In the genomic region with DNA sequence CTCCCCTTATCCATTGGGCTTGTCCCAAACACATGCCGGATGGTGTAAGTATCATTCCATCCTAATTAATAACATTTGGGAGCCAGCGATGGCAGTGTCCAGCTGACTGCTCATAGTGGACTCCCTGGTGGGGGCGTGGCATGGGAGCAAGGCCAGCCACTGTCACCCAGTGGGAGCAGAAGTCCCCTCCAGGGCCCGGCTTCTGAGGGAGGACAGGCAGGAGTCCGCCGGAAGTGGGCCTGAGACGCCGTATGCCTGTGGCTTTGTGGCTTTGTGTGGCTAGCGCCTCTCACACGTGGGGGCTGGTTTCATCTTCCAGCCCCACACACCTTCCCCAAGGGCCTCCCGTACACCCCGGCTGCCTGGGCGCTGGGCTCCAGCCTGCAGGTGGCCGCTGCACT, we compare ENCODE assay signal across 18 cellular contexts.
DNase-seq lines count a peak whose midpoint lies in the region; ATAC-seq and TF ChIP-seq lines count a peak whose summit lies in the region.
"Had no signal": no experiment of that assay in that cellular context is flagged by ENCODE, and none has a peak within 500 bp of the region (broad histone marks: within the 10 kb centered on the region; RNA-seq: fewer than 3 reads in every experiment).

No MANE protein-coding gene starts in this region.

- no peak for TF ChIP-seq CTCF in foreskin fibroblast (IDR thresholded peaks at IDR 0.05; ENCODE audit: low read depth, low read length)
- no peak for TF ChIP-seq CTCF in psoas muscle (IDR thresholded peaks at IDR 0.05)
- no peak for TF ChIP-seq CTCF in WTC11 (IDR thresholded peaks at IDR 0.05)

- H3K4me3 ChIP-seq in foreskin fibroblast (ENCODE audit: low read depth in 1 of 2, low read length in 2 of 2) (no peak overlapping the region), psoas muscle (no peak overlapping the region)
- H3K4me3 ChIP-seq: gastroesophageal sphincter, skin epidermis had no signal

- CTCF ChIA-PET in WTC11 (lab: Charles Lee), result no interaction called here

- no peak overlapping the region; the same call in 1 of the 2 replicates for H3K27ac Mint-ChIP-seq in WTC11
- H3K27ac Mint-ChIP-seq: activated CD8-positive, alpha-beta T cell treated with anti-CD3 and anti-CD28 coated beads, Interleukin-2, amount 10 ng/mL, durations not matched to agents 7 days and 5 days; activated naive CD8-positive, alpha-beta T cell; T-helper 2 cell treated with Interferon-gamma antibody and Interleukin-4, amounts not matched to agents 5 μg/mL and 100 μg/mL, for 36 hours had no signal

- intact Hi-C loops in psoas muscle (cut with DNase I), result no loop called here

- no peaks in the 10 kb centered on the region for H3K36me3 Mint-ChIP-seq in WTC11
- H3K36me3 Mint-ChIP-seq: activated naive CD8-positive, alpha-beta T cell had no signal

- H3K9me3 ChIP-seq in psoas muscle, result no peaks in the 10 kb centered on the region
- H3K9me3 ChIP-seq: gastroesophageal sphincter had no signal

- H3K9me3 Mint-ChIP-seq in WTC11, result no peaks in the 10 kb centered on the region
- H3K9me3 Mint-ChIP-seq: T-helper 2 cell treated with Interferon-gamma antibody and Interleukin-4, amounts not matched to agents 5 μg/mL and 100 μg/mL, for 36 hours had no signal

- no peak for ATAC-seq in psoas muscle
- no peak for ATAC-seq in WTC11
- ATAC-seq: activated CD8-positive, alpha-beta T cell treated with anti-CD3 and anti-CD28 coated beads, Interleukin-2, amount 10 ng/mL, durations not matched to agents 7 days and 5 days; gastroesophageal sphincter had no signal

- DNase-seq in EH (ENCODE audit: low read depth), result peak; percentile 57
- DNase-seq in M059J (ENCODE audit: low read depth), result peak; percentile 7
- DNase-seq in foreskin fibroblast, result peak; percentile 31 to 70
- DNase-seq in psoas muscle, result peak; percentile 6 to 33
- DNase-seq in NCI-H510A treated with DMSO at 0.1 percent for 48 hours (lab: John Stamatoyannopoulos, UW), result no peak
- no peak for DNase-seq in WTC11 (ENCODE audit: low spot score)
- no peak for DNase-seq in amygdala (lab: John Stamatoyannopoulos, UW)
- DNase-seq: activated CD4-positive, CD25-positive, alpha-beta regulatory T cell; activated CD8-positive, alpha-beta T cell treated with anti-CD3 and anti-CD28 coated beads, Interleukin-2, amount 10 ng/mL, durations not matched to agents 7 days and 5 days; activated T-cell treated with anti-CD3 and anti-CD28 coated beads, Interleukin-2, amount 50 U/mL, for 48 hours; brain microvascular endothelial cell; C1 segment of cervical spinal cord; NCI-H2029; substantia nigra had no signal

- H3K27me3 ChIP-seq in psoas muscle (ENCODE audit: insufficient read depth in 3 of 3, low read length in 2 of 3), result no peaks in the 10 kb centered on the region
- H3K27me3 ChIP-seq: brain microvascular endothelial cell, gastroesophageal sphincter had no signal

- H3K4me1 Mint-ChIP-seq in WTC11, result no peaks in the 10 kb centered on the region

- POLR2A ChIA-PET in WTC11 (lab: Charles Lee), result no interaction called here

- WGBS in psoas muscle, 3 donors, result 84 to 91% (median 86%) methylated on average over 13 to 14 of the region's 14 CpGs

- no peaks in the 10 kb centered on the region for H3K36me3 ChIP-seq in psoas muscle (ENCODE audit: insufficient read depth in 1 of 2, low read depth in 1 of 2)
- H3K36me3 ChIP-seq: brain microvascular endothelial cell, gastroesophageal sphincter had no signal

- H3K27me3 Mint-ChIP-seq in WTC11 (ENCODE audit: low read depth), result peaks cover 69% of the 10 kb centered on the region
- H3K27me3 Mint-ChIP-seq: activated naive CD8-positive, alpha-beta T cell had no signal

- H3K4me1 ChIP-seq in psoas muscle, result no peaks in the 10 kb centered on the region
- H3K4me1 ChIP-seq: gastroesophageal sphincter had no signal

- no peak overlapping the region for H3K27ac ChIP-seq in psoas muscle
- H3K27ac ChIP-seq: brain microvascular endothelial cell, gastroesophageal sphincter, skin epidermis had no signal

- H3K4me3 Mint-ChIP-seq in WTC11, result no peak overlapping the region
- H3K4me3 Mint-ChIP-seq: activated CD8-positive, alpha-beta T cell treated with anti-CD3 and anti-CD28 coated beads, Interleukin-2, amount 10 ng/mL, durations not matched to agents 7 days and 5 days; activated naive CD8-positive, alpha-beta T cell; T-helper 2 cell treated with Interferon-gamma antibody and Interleukin-4, amounts not matched to agents 5 μg/mL and 100 μg/mL, for 36 hours had no signal

TF ChIP-seq in WTC11, 78 proteins besides CTCF, POLR2A, EP300 and RAD21:
- TF ChIP-seq FOXJ3 (CRISPR knock-in tag; IDR thresholded peaks at IDR 0.05; ENCODE audit: borderline replicate concordance) (no peak), ZNF317 (CRISPR knock-in tag; IDR thresholded peaks at IDR 0.05; ENCODE audit: borderline replicate concordance, low read depth) (no peak), SP1 (CRISPR knock-in tag; conservative IDR thresholded peaks at IDR 0.05) (no peak), ZNF263 (CRISPR knock-in tag; IDR thresholded peaks at IDR 0.05; ENCODE audit: low read depth) (no peak), NR2C2 (CRISPR knock-in tag; IDR thresholded peaks at IDR 0.05) (no peak), FOXK1 (CRISPR knock-in tag; IDR thresholded peaks at IDR 0.05) (no peak), MYBL2 (CRISPR knock-in tag; IDR thresholded peaks at IDR 0.05) (no peak), ESRRA (CRISPR knock-in tag; IDR thresholded peaks at IDR 0.05; ENCODE audit: borderline replicate concordance) (no peak), OVOL2 (CRISPR knock-in tag; IDR thresholded peaks at IDR 0.05; ENCODE audit: borderline replicate concordance) (no peak)
- TF ChIP-seq, protein P1, sequence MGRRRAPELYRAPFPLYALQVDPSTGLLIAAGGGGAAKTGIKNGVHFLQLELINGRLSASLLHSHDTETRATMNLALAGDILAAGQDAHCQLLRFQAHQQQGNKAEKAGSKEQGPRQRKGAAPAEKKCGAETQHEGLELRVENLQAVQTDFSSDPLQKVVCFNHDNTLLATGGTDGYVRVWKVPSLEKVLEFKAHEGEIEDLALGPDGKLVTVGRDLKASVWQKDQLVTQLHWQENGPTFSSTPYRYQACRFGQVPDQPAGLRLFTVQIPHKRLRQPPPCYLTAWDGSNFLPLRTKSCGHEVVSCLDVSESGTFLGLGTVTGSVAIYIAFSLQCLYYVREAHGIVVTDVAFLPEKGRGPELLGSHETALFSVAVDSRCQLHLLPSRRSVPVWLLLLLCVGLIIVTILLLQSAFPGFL (CRISPR knock-in tag; IDR thresholded peaks at IDR 0.05; ENCODE audit: borderline replicate concordance), result no peak
- TF ChIP-seq, protein P2, sequence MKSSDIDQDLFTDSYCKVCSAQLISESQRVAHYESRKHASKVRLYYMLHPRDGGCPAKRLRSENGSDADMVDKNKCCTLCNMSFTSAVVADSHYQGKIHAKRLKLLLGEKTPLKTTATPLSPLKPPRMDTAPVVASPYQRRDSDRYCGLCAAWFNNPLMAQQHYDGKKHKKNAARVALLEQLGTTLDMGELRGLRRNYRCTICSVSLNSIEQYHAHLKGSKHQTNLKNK (CRISPR knock-in tag; IDR thresholded peaks at IDR 0.05), result no peak
- TF ChIP-seq, protein P3, sequence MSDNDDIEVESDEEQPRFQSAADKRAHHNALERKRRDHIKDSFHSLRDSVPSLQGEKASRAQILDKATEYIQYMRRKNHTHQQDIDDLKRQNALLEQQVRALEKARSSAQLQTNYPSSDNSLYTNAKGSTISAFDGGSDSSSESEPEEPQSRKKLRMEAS (CRISPR knock-in tag; IDR thresholded peaks at IDR 0.05), result no peak
- TF ChIP-seq, protein P4, sequence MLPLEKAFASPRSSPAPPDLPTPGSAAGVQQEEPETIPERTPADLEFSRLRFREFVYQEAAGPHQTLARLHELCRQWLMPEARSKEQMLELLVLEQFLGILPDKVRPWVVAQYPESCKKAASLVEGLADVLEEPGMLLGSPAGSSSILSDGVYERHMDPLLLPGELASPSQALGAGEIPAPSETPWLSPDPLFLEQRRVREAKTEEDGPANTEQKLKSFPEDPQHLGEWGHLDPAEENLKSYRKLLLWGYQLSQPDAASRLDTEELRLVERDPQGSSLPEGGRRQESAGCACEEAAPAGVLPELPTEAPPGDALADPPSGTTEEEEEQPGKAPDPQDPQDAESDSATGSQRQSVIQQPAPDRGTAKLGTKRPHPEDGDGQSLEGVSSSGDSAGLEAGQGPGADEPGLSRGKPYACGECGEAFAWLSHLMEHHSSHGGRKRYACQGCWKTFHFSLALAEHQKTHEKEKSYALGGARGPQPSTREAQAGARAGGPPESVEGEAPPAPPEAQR (CRISPR knock-in tag; IDR thresholded peaks at IDR 0.05), result no peak
- TF ChIP-seq, protein P5, sequence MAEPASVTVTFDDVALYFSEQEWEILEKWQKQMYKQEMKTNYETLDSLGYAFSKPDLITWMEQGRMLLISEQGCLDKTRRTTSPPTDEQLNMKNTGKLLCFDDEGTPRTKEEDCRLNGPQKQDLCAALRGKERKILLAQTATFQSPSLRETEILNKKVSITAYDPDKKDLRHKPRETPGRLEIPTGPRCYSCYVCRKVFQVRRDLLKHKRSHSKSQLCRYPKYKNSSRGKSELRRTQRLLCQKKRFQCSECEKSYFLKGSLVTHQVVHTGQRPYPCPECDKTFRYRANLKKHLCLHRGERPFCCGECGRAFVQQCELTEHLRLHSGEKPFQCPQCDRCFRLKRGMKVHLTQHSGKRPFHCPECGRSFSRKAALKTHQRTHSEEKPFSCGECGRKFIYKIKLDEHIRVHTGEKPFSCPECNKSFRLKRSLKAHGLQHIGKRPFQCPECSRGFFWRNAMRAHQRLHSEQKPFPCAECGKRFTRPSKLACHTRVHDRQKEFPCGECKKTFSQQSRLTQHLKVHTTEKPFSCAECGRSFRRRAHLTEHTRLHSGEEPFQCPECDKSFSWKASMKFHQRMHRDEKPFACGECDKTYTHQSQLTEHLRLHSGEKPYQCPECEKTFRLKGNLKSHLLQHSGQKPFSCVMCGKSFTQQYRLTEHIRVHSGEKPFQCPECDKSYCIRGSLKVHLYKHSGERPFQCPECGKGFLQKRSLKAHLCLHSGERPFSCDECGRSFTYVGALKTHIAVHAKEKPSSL (CRISPR knock-in tag; conservative IDR thresholded peaks at IDR 0.05), result no peak
TF ChIP-seq in WTC11: peak in this region for 0.

Comparison
In these comparisons a context has a peak if more than half of its experiments do, and no peak if none do; other contexts are left out.
1. DNase-seq: peak in EH (single experiment), M059J (single experiment), foreskin fibroblast (2 of 2) and psoas muscle (2 of 2); none in NCI-H510A treated with DMSO at 0.1 percent for 48 hours (single experiment), WTC11 (single experiment) and amygdala (0 of 56).